ENCODE assay signal across 18 cellular contexts in genomic region chr1:110272045-110272444, GRCh38.
DNase-seq lines count a peak whose midpoint lies in the region; ATAC-seq and TF ChIP-seq lines count a peak whose summit lies in the region.
"Had no signal": no experiment of that assay in that cellular context is flagged by ENCODE, and none has a peak within 500 bp of the region (broad histone marks: within the 10 kb centered on the region; RNA-seq: fewer than 3 reads in every experiment).

No MANE protein-coding gene starts in this region.

- H3K9me3 Mint-ChIP-seq in nephron progenitor cell = peaks cover 10% of the 10 kb centered on the region
- no peaks in the 10 kb centered on the region for H3K9me3 Mint-ChIP-seq in natural killer cell
- H3K9me3 Mint-ChIP-seq: CD4-positive, alpha-beta memory T cell had no signal

- TF ChIP-seq CTCF in AG10803 (conservative IDR thresholded peaks at IDR 0.05; ENCODE audit: low read length) (no peak), nephron progenitor cell (IDR thresholded peaks at IDR 0.05) (no peak), natural killer cell (IDR thresholded peaks at IDR 0.05) (no peak)

- no peak for TF ChIP-seq EP300 in Ishikawa (IDR thresholded peaks at IDR 0.05; ENCODE audit: borderline replicate concordance)

- no peak for TF ChIP-seq RAD21 in Ishikawa (IDR thresholded peaks at IDR 0.05; ENCODE audit: low read depth)

- H3K27ac Mint-ChIP-seq in nephron progenitor cell (peak overlapping the region; percentile 78), natural killer cell (no peak overlapping the region)
- H3K27ac Mint-ChIP-seq: CD4-positive, alpha-beta memory T cell; IgD-negative memory B cell had no signal

- no peak overlapping the region for H3K4me3 Mint-ChIP-seq in nephron progenitor cell
- H3K4me3 Mint-ChIP-seq in natural killer cell = no peak overlapping the region
- H3K4me3 Mint-ChIP-seq: CD4-positive, alpha-beta memory T cell; IgD-negative memory B cell had no signal

- peaks cover 24% of the 10 kb centered on the region for H3K27me3 Mint-ChIP-seq in nephron progenitor cell (ENCODE audit: low read depth, poor library complexity)
- H3K27me3 Mint-ChIP-seq in natural killer cell (ENCODE audit: low read depth in 2 of 2) = peaks cover 16 to 41% of the 10 kb centered on the region in 2 donors

- H3K4me1 Mint-ChIP-seq in nephron progenitor cell (peaks cover 16% of the 10 kb centered on the region), natural killer cell (no peaks in the 10 kb centered on the region)
- H3K4me1 Mint-ChIP-seq: CD4-positive, alpha-beta memory T cell; IgD-negative memory B cell had no signal

- DNase-seq in AG10803 (ENCODE audit: low read depth) (peak; percentile 38), iPS DF 4.7 (ENCODE audit: extremely low read depth, low spot score) (peak; percentile 11), nephron progenitor cell (no peak), retina (no peak), natural killer cell (no peak), inferior parietal cortex (ENCODE audit: extremely low spot score) (no peak)
- DNase-seq: CD4-positive, alpha-beta memory T cell; DMS79; NCI-H1105; NCI-H2081 treated with DMSO at 0.1 percent for 48 hours; NCI-H446 treated with DMSO at 0.1 percent for 48 hours; NCI-H69 had no signal

- ATAC-seq in natural killer cell (no peak), GM21515 (IDR thresholded peaks at IDR 0.05; ENCODE audit: unreplicated experiment) (no peak)
- ATAC-seq: Panc1 had no signal

- no peak overlapping the region for H3K4me3 ChIP-seq in AG10803 (ENCODE audit: low read length)
- H3K4me3 ChIP-seq: BLaER1, SJSA1 had no signal

- no peaks in the 10 kb centered on the region for H3K36me3 Mint-ChIP-seq in nephron progenitor cell (ENCODE audit: low read depth)
- no peaks in the 10 kb centered on the region for H3K36me3 Mint-ChIP-seq in natural killer cell
- H3K36me3 Mint-ChIP-seq: CD4-positive, alpha-beta memory T cell had no signal

- intact Hi-C loops in natural killer cell (cut with micrococcal nuclease) = no loop called here

TF ChIP-seq in Ishikawa, 13 proteins besides CTCF, POLR2A, EP300 and RAD21:
- TF ChIP-seq YY1 (IDR thresholded peaks at IDR 0.05; ENCODE audit: low read depth) (no peak), TEAD4 (IDR thresholded peaks at IDR 0.05) (peak; percentile 46)

Comparison
In these comparisons a context has a peak if more than half of its experiments do, and no peak if none do; other contexts are left out.
1. DNase-seq: peak in AG10803 (single experiment) and iPS DF 4.7 (single experiment); none in nephron progenitor cell (single experiment), retina (single experiment), natural killer cell (single experiment) and inferior parietal cortex (single experiment).